ENCODE assay signal across 21 cellular contexts in genomic region chr2:188412190-188412589, GRCh38.
A peak's percentile ranks its signal among the peaks of the same experiment; 100 is the strongest.
DNase-seq lines count a peak whose midpoint lies in the region; ATAC-seq and TF ChIP-seq lines count a peak whose summit lies in the region.
"Had no signal": no experiment of that assay in that cellular context is flagged by ENCODE, and none has a peak within 500 bp of the region (broad histone marks: within the 10 kb centered on the region; RNA-seq: fewer than 3 reads in every experiment).

No MANE protein-coding gene starts in this region.

- H3K4me3 Mint-ChIP-seq in immature natural killer cell (no peak overlapping the region), glutamatergic neuron (ENCODE audit: unreplicated experiment) (no peak overlapping the region)
- H3K4me3 Mint-ChIP-seq: CD4-positive, CD25-positive, alpha-beta regulatory T cell; GM23338; IgD-negative memory B cell had no signal

- H3K36me3 Mint-ChIP-seq in immature natural killer cell (no peaks in the 10 kb centered on the region), glutamatergic neuron (ENCODE audit: unreplicated experiment) (peaks cover 5% of the 10 kb centered on the region)
- H3K36me3 Mint-ChIP-seq: CD4-positive, CD25-positive, alpha-beta regulatory T cell; IgD-negative memory B cell had no signal

- H3K27me3 Mint-ChIP-seq in immature natural killer cell (ENCODE audit: low read depth in 3 of 3) (peaks cover 0 to 2% (median 1%) of the 10 kb centered on the region in 3 donors), glutamatergic neuron (ENCODE audit: unreplicated experiment) (peaks cover 2% of the 10 kb centered on the region)
- H3K27me3 Mint-ChIP-seq: CD4-positive, CD25-positive, alpha-beta regulatory T cell; IgD-negative memory B cell had no signal

- TF ChIP-seq CTCF in glutamatergic neuron (IDR thresholded peaks at IDR 0.05; ENCODE audit: partially characterized antibody, unreplicated experiment) = no peak

- H3K27ac Mint-ChIP-seq in immature natural killer cell (no peak overlapping the region), glutamatergic neuron (ENCODE audit: unreplicated experiment) (no peak overlapping the region)
- H3K27ac Mint-ChIP-seq: GM23338 had no signal

- peaks cover 7 to 49% (median 26%) of the 10 kb centered on the region in 6 donors for H3K9me3 Mint-ChIP-seq in immature natural killer cell
- no peaks in the 10 kb centered on the region for H3K9me3 Mint-ChIP-seq in glutamatergic neuron (ENCODE audit: unreplicated experiment)

- H3K4me1 Mint-ChIP-seq in immature natural killer cell (no peaks in the 10 kb centered on the region), glutamatergic neuron (ENCODE audit: low read depth, unreplicated experiment) (peaks cover 3% of the 10 kb centered on the region)
- H3K4me1 Mint-ChIP-seq: CD4-positive, CD25-positive, alpha-beta regulatory T cell; IgD-negative memory B cell had no signal

- DNase-seq in HT1080 (ENCODE audit: low read depth) (peak; percentile 19), M059J (ENCODE audit: low read depth) (peak; percentile 43), glomerular visceral epithelial cell (ENCODE audit: extremely low spot score) (peak; percentile 54), renal cortical epithelial cell (ENCODE audit: low read depth) (peak; percentile 46), immature natural killer cell (no peak), glutamatergic neuron (no peak)
- no peak for DNase-seq in activated naive CD4-positive, alpha-beta T cell treated with Interleukin-2 at 50 U/mL for 16 hours
- DNase-seq: ACHN; BE2C; C1 segment of cervical spinal cord; Caco-2; CD4-positive, CD25-positive, alpha-beta regulatory T cell; DMS153; DMS79; HCEC 1CT; Kasumi-1; KG1 had no signal

- ATAC-seq in GM18867 (IDR thresholded peaks at IDR 0.05; ENCODE audit: unreplicated experiment) = no peak
- ATAC-seq: GM12878, GM23338 had no signal

Comparison
In these comparisons a context has a peak if more than half of its experiments do, and no peak if none do; other contexts are left out.
1. DNase-seq: peak in HT1080 (single experiment), M059J (single experiment), glomerular visceral epithelial cell (single experiment) and renal cortical epithelial cell (single experiment); none in immature natural killer cell (0 of 3), activated naive CD4-positive, alpha-beta T cell treated with Interleukin-2 at 50 U/mL for 16 hours (single experiment) and glutamatergic neuron (single experiment).